14 cellular contexts compared by ENCODE assay signal in the genomic region with DNA sequence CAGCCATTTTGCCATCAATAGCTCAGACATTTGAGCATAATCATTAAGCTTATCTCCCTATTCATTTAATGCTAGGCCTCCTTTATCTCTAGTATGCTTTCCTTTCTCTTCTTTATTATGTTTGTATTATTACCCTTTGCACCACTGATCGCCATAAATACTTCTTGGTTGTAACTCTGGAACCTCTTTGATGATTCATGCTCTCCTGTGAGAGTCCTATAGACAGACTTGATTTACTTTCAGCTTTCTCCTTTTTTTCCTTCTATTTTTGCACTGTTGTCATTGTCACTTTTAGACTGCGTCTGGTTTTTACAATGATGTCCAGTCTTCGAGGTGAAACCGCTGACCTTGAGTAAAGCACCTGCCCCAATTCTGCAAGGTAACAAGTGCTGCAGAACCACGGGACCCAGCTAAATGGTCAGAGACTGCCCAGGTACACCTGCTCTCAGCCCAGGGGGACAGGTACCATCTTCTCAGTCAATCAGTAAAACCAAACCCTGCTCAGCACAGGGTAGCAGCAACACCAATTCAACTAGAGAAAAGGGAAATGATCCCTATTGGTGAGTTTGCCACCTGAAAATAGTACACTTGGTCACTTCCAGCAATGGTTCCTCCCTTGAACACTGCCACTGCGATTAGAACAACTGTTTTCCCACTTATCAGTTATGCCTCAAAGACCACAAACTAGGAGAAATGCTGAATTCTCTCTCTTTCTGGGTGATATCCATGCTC.
"Had no signal": no experiment of that assay in that cellular context is flagged by ENCODE, and none has a peak within 500 bp of the region (broad histone marks: within the 10 kb centered on the region; RNA-seq: fewer than 3 reads in every experiment).

No MANE protein-coding gene starts in this region.

- H3K9me3 Mint-ChIP-seq: effector memory CD8-positive, alpha-beta T cell; natural killer cell; stimulated activated effector memory CD8-positive, alpha-beta T cell treated with anti-CD3 and anti-CD28 coated beads, Interleukin-12 subunit alpha, Interleukin-12 subunit beta, amount 100 ng/mL, for 72 hours; WTC11 had no signal

- H3K4me3 ChIP-seq: upper lobe of left lung had no signal

- ATAC-seq: activated CD8-positive, alpha-beta T cell treated with anti-CD3 and anti-CD28 coated beads, Interleukin-2, amount 10 ng/mL, durations not matched to agents 7 days and 5 days; effector memory CD8-positive, alpha-beta T cell; natural killer cell; right cardiac atrium; stimulated activated effector memory CD8-positive, alpha-beta T cell treated with anti-CD3 and anti-CD28 coated beads, Interleukin-12 subunit alpha, Interleukin-12 subunit beta, amount 100 ng/mL, for 72 hours; WTC11 had no signal

- H3K4me1 Mint-ChIP-seq: natural killer cell; stimulated activated effector memory CD8-positive, alpha-beta T cell treated with anti-CD3 and anti-CD28 coated beads, Interleukin-12 subunit alpha, Interleukin-12 subunit beta, amount 100 ng/mL, for 72 hours had no signal

- H3K36me3 ChIP-seq: upper lobe of left lung had no signal

- H3K27me3 ChIP-seq: upper lobe of left lung had no signal

- H3K27ac ChIP-seq: upper lobe of left lung had no signal

- H3K27ac Mint-ChIP-seq: activated CD8-positive, alpha-beta T cell treated with anti-CD3 and anti-CD28 coated beads, Interleukin-2, amount 10 ng/mL, durations not matched to agents 7 days and 5 days; effector memory CD8-positive, alpha-beta T cell; natural killer cell; stimulated activated effector memory CD8-positive, alpha-beta T cell treated with anti-CD3 and anti-CD28 coated beads, Interleukin-12 subunit alpha, Interleukin-12 subunit beta, amount 100 ng/mL, for 72 hours; WTC11 had no signal

- H3K4me3 Mint-ChIP-seq: activated CD8-positive, alpha-beta T cell treated with anti-CD3 and anti-CD28 coated beads, Interleukin-2, amount 10 ng/mL, durations not matched to agents 7 days and 5 days; effector memory CD8-positive, alpha-beta T cell; natural killer cell; stimulated activated effector memory CD8-positive, alpha-beta T cell treated with anti-CD3 and anti-CD28 coated beads, Interleukin-12 subunit alpha, Interleukin-12 subunit beta, amount 100 ng/mL, for 72 hours; WTC11 had no signal

- DNase-seq: activated CD4-positive, alpha-beta T cell treated with anti-CD3 and anti-CD28 coated beads for 48 hours; activated CD8-positive, alpha-beta T cell treated with anti-CD3 and anti-CD28 coated beads, Interleukin-2, amount 10 ng/mL, durations not matched to agents 7 days and 5 days; activated naive CD4-positive, alpha-beta T cell treated with Interleukin-2 at 50 U/mL for 16 hours; caudate nucleus; cortex of kidney; effector memory CD8-positive, alpha-beta T cell; mammary epithelial cell; natural killer cell; posterior cingulate gyrus; right cardiac atrium; T-helper 9 cell; upper lobe of left lung had no signal

- H3K9me3 ChIP-seq: upper lobe of left lung had no signal

- H3K36me3 Mint-ChIP-seq: natural killer cell; stimulated activated effector memory CD8-positive, alpha-beta T cell treated with anti-CD3 and anti-CD28 coated beads, Interleukin-12 subunit alpha, Interleukin-12 subunit beta, amount 100 ng/mL, for 72 hours; WTC11 had no signal
